ENCODE assay signal across 1 cellular context in the genomic region with DNA sequence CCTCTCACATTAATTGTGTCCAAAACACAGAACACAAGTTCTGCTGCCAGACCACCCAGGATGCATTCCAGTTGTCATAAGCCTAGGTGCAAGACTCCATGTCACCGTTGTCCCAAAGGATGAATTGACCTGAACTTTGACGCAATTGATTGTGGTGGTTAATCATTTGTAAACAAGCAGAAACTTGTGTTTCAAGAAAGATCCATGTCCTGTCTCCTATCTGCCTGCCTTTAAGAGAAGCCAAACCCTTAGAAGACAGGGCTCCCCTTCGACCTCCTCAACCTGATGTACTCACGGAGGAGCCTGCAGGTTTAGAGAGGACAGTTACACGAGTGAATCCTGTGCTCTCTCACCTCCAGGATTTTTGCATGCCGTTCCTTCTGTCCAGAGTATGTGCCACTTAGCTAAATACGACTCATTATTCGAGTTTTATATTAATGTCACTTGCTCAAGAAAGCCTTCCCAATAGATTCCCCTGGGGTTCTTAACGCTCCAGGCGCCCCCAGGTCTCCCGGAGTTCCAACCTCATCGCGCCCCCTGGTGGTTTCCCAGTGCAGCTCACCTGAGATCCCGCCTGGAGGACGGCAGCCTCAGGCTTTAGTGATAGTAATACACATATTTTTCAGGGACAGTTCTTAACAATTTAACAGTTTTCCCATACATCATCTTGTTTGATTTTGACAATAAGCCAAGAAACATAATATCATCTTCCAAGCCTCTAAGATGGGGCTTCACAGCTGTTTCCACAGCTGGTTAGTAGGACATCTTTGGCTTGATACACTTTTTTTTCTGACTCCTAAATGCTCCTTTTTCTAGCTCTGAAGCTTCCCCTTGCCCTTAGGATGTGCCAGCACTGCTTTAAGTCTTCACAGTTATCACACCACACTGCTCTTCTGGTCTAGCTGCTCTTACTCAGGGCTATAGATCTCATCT.
TF ChIP-seq lines count a peak whose summit lies in the region.

No MANE protein-coding gene starts in this region.

TF ChIP-seq in endothelial cell of umbilical vein, 7 proteins besides CTCF, POLR2A, EP300 and RAD21 (continued from another document):
- TF ChIP-seq, protein P1, sequence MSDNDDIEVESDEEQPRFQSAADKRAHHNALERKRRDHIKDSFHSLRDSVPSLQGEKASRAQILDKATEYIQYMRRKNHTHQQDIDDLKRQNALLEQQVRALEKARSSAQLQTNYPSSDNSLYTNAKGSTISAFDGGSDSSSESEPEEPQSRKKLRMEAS (IDR thresholded peaks at IDR 0.05; ENCODE audit: insufficient read depth, insufficient read length): no peak
- TF ChIP-seq FOS (IDR thresholded peaks at IDR 0.05; ENCODE audit: borderline replicate concordance, insufficient read depth, low read length): no peak
TF ChIP-seq in endothelial cell of umbilical vein: peak in this region for 0.
